10 cellular contexts compared by ENCODE assay signal in genomic region chr9:126482361-126483044, GRCh38.
DNase-seq lines count a peak whose midpoint lies in the region; ATAC-seq and TF ChIP-seq lines count a peak whose summit lies in the region.
"Had no signal": no experiment of that assay in that cellular context is flagged by ENCODE, and none has a peak within 500 bp of the region (broad histone marks: within the 10 kb centered on the region; RNA-seq: fewer than 3 reads in every experiment).

No MANE protein-coding gene starts in this region.

- H3K27ac ChIP-seq in right atrium auricular region, result no peak overlapping the region
- no peak overlapping the region for H3K27ac ChIP-seq in aorta (ENCODE audit: low read depth in 1 of 2, low read length in 2 of 2)
- H3K27ac ChIP-seq: A549 had no signal

- intact Hi-C loops in Right ventricle myocardium superior (cut with DNase I), result no loop called here
- intact Hi-C loops in aorta (cut with DNase I), result no loop called here

- H3K4me3 Mint-ChIP-seq in nephron, result peak overlapping the region; percentile 46 to 61 (median 49)

- no peak for TF ChIP-seq CTCF in right atrium auricular region (IDR thresholded peaks at IDR 0.05)
- TF ChIP-seq CTCF in nephron (IDR thresholded peaks at IDR 0.05; ENCODE audit: unreplicated experiment in 3 of 3), result peak in 2 of 3 experiments; percentile 20 to 26

- H3K36me3 ChIP-seq in right atrium auricular region (peaks cover 4% of the 10 kb centered on the region), aorta (ENCODE audit: control insufficient read depth in 1 of 2, insufficient read depth in 2 of 2, low read length in 1 of 2) (no peaks in the 10 kb centered on the region)

- H3K9me3 ChIP-seq in right atrium auricular region (no peaks in the 10 kb centered on the region), aorta (ENCODE audit: control insufficient read depth, low read length) (no peaks in the 10 kb centered on the region)
- H3K9me3 ChIP-seq: A549 had no signal

- H3K4me1 Mint-ChIP-seq in nephron, result peaks cover 25% of the 10 kb centered on the region

- ATAC-seq in Right ventricle myocardium superior (ENCODE audit: poor library complexity) (peak; percentile 53), aorta (ENCODE audit: low FRiP score) (peak; percentile 77), HG02759 (IDR thresholded peaks at IDR 0.05; ENCODE audit: unreplicated experiment) (no peak)
- ATAC-seq: A549 had no signal

- H3K4me1 ChIP-seq in right atrium auricular region (no peaks in the 10 kb centered on the region), aorta (ENCODE audit: control insufficient read depth in 1 of 2, insufficient read depth in 2 of 2, low read length in 2 of 2) (no peaks in the 10 kb centered on the region)
- H3K4me1 ChIP-seq: A549 had no signal

- 20 to 21% methylated on average over 42 to 45 of the region's 45 CpGs for WGBS in aorta, 2 donors

- DNase-seq in Right ventricle myocardium superior (peak; percentile 68), right atrium auricular region (ENCODE audit: low spot score) (no peak), fibroblast of the conjunctiva (ENCODE audit: low read depth) (peak; percentile 63), aorta (peak; percentile 77 to 89)
- DNase-seq in stimulated activated naive CD4-positive, alpha-beta T cell (lab: John Stamatoyannopoulos, UW), result no peak
- DNase-seq in activated CD4-positive, alpha-beta T cell treated with anti-CD3 and anti-CD28 coated beads for 1 hour, result no peak
- DNase-seq: NCI-H1436 had no signal

- H3K27me3 ChIP-seq in right atrium auricular region, result no peaks in the 10 kb centered on the region
- no peaks in the 10 kb centered on the region for H3K27me3 ChIP-seq in aorta (ENCODE audit: control insufficient read depth in 1 of 2, insufficient read depth in 2 of 2, low read length in 1 of 2)

- peaks cover 25% of the 10 kb centered on the region for H3K36me3 Mint-ChIP-seq in nephron (ENCODE audit: low read depth)

- H3K27me3 Mint-ChIP-seq in nephron (ENCODE audit: low read depth), result no peaks in the 10 kb centered on the region

- H3K4me3 ChIP-seq in right atrium auricular region, result peak overlapping the region in 1 of 2 donors; percentile 9
- no peak overlapping the region for H3K4me3 ChIP-seq in aorta (ENCODE audit: low read length in 2 of 2)
- H3K4me3 ChIP-seq: A549 had no signal

- H3K27ac Mint-ChIP-seq in nephron, result peak overlapping the region; percentile 68 to 73 (median 73)

- no peaks in the 10 kb centered on the region for H3K9me3 Mint-ChIP-seq in nephron

Comparison
In these comparisons a context has a peak if more than half of its experiments do, and no peak if none do; other contexts are left out.
1. DNase-seq: peak in Right ventricle myocardium superior (single experiment), fibroblast of the conjunctiva (single experiment) and aorta (2 of 2); none in right atrium auricular region (single experiment), stimulated activated naive CD4-positive, alpha-beta T cell (0 of 6) and activated CD4-positive, alpha-beta T cell treated with anti-CD3 and anti-CD28 coated beads for 1 hour (single experiment).
2. CTCF ChIP-seq: peak in nephron (2 of 3); none in right atrium auricular region (0 of 2).